In the genomic region with DNA sequence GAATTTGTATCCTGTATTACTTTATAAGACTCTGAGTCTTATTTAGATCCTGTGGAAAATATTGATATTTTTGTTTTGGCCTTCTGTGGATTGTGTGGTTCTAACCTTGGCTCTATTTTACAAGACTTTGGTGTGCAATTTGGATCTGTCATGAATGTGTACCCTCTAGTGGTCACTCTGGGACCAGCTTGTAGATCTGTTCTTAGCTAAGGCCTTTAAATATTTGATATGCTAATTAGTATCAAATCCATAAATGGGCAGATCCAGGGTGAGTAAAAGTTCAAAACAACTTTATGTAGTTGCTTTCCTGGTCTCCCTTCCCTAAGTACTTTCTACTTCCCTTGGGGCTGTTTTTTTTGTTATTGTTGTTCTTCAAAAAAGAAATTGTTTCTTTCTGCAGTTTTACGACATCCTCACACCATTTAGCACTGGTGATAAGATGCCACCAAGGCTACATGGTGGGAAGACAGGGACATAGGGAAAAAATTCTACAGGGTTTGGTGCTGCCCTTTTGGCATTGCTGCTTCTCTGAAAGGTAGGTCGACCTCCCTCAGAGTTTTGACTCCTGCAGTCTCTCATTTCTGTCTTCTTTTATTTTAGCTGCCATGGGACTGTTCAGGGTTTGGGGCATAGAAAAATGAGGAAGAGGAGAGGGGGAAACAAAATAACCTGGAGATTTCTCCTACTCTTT, we compare ENCODE assay signal across 8 cellular contexts.
A peak's percentile ranks its signal among the peaks of the same experiment; 100 is the strongest.
DNase-seq lines count a peak whose midpoint lies in the region; ATAC-seq and TF ChIP-seq lines count a peak whose summit lies in the region.

No MANE protein-coding gene starts in this region.

- H3K4me1 ChIP-seq in HAP-1: no peaks in the 10 kb centered on the region
- H3K4me1 ChIP-seq in heart left ventricle: peaks cover 0 to 23% (median 3%) of the 10 kb centered on the region in 12 donors

- DNase-seq in BJ (ENCODE audit: low read depth): no peak
- peak; percentile 60 to 66 for DNase-seq in HAP-1 (ENCODE audit: low spot score in 2 of 2)
- no peak for DNase-seq in T-helper 17 cell
- DNase-seq in heart left ventricle: no peak
- peak; percentile 27 for DNase-seq in stromal cell of bone marrow (ENCODE audit: low read depth)

- CTCF ChIA-PET in BJ (lab: Yijun Ruan, JAX): interaction anchor here (0.6 to 1.6 kb wide), 8 partner anchors 9 to 387 kb away, joined by 3 to 11 read pairs (median 4); no protein-coding TSS in a partner anchor

- H3K27me3 ChIP-seq in BJ (ENCODE audit: control insufficient read depth, insufficient read depth, low read length) (no peaks in the 10 kb centered on the region), HAP-1 (ENCODE audit: low read depth) (no peaks in the 10 kb centered on the region), heart left ventricle (no peaks in the 10 kb centered on the region)

- H3K27ac Mint-ChIP-seq in T-helper 17 cell: peak overlapping the region; percentile 21

- ATAC-seq in T-helper 17 cell (no peak), heart left ventricle (peak in 3 of 4 donors; percentile 41 to 74 (median 48)), HG03045 (IDR thresholded peaks at IDR 0.05; ENCODE audit: unreplicated experiment) (no peak), GM21737 (IDR thresholded peaks at IDR 0.05; ENCODE audit: unreplicated experiment) (no peak), GM21526 (IDR thresholded peaks at IDR 0.05; ENCODE audit: low FRiP score, unreplicated experiment) (no peak)

- POLR2A ChIA-PET in BJ (lab: Charles Lee): no interaction called here

- H3K9me3 ChIP-seq in HAP-1 (no peaks in the 10 kb centered on the region), T-helper 17 cell (ENCODE audit: control insufficient read depth, low read length, poor library complexity, severe bottlenecking) (no peaks in the 10 kb centered on the region), heart left ventricle (no peaks in the 10 kb centered on the region)

- H3K36me3 ChIP-seq in BJ (ENCODE audit: control insufficient read depth, insufficient read depth, low read length) (no peaks in the 10 kb centered on the region), HAP-1 (replicated peaks) (no peaks in the 10 kb centered on the region), heart left ventricle (no peaks in the 10 kb centered on the region)

- H3K36me3 Mint-ChIP-seq in T-helper 17 cell (ENCODE audit: low read depth): no peaks in the 10 kb centered on the region

- H3K27me3 Mint-ChIP-seq in T-helper 17 cell: no peaks in the 10 kb centered on the region

- in situ Hi-C loops in HAP-1 (cut with MboI; ENCODE audit: low sequenced_read_pairs): no loop called here

- intact Hi-C loops in heart left ventricle (cut with DNase I): loop anchor here in 4 of 10 donors (5.0 to 10.0 kb wide), 6 partner anchors 122 to 344 kb away; a partner anchor contains a TSS

- no peak for TF ChIP-seq POLR2A in heart left ventricle (IDR thresholded peaks at IDR 0.05)

- H3K4me3 ChIP-seq in BJ (ENCODE audit: low read depth, low read length): no peak overlapping the region
- no peak overlapping the region for H3K4me3 ChIP-seq in HAP-1
- no peak overlapping the region for H3K4me3 ChIP-seq in heart left ventricle

- H3K4me1 Mint-ChIP-seq in T-helper 17 cell: peaks cover 2% of the 10 kb centered on the region

- no peak overlapping the region for H3K4me3 Mint-ChIP-seq in T-helper 17 cell

- WGBS in heart left ventricle, 4 donors: 62 to 79% (median 73%) methylated on average over 2 of the region's 2 CpGs

- no peak overlapping the region for H3K27ac ChIP-seq in heart left ventricle

- TF ChIP-seq CTCF in BJ (IDR thresholded peaks at IDR 0.05; ENCODE audit: insufficient read depth, low read depth, low read length) (peak; percentile 70), heart left ventricle (IDR thresholded peaks at IDR 0.05) (peak; percentile 40 to 66 (median 52))

Comparison
In these comparisons a context has a peak if more than half of its experiments do, and no peak if none do; other contexts are left out.
1. DNase-seq: peak in HAP-1 (2 of 2) and stromal cell of bone marrow (single experiment); none in BJ (single experiment), T-helper 17 cell (0 of 3) and heart left ventricle (0 of 5).
2. ATAC-seq: peak in heart left ventricle (3 of 4); none in T-helper 17 cell (single experiment), HG03045 (single experiment), GM21737 (single experiment) and GM21526 (single experiment).